Comparison of ENCODE assay signal across 8 cellular contexts in the genomic region with DNA sequence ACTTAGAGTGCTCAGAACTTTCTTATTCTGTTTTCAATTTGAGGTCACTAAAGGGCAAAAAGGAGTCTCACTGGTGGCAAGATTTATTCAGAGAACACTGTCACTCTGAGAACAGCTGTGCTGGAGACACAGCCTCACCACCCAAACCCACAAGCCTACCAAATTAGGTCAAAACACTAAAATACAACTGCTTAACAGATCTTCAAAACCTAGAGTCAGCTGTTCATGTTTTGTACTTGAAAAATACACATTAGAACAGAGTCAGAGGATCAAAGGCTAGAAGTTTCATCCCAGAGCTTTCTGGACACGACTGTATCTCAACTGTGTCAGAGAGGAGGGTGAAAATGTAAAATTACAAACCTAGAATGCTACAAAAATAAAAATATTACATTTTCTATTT.
DNase-seq lines count a peak whose midpoint lies in the region; ATAC-seq and TF ChIP-seq lines count a peak whose summit lies in the region.

No MANE protein-coding gene starts in this region.

- DNase-seq in activated CD4-positive, alpha-beta T cell treated with anti-CD3 and anti-CD28 coated beads, Interleukin-2, amount 10 ng/mL, durations not matched to agents 24 days and 14 days = peak; percentile 61
- DNase-seq in activated CD4-positive, alpha-beta T cell treated with anti-CD3 and anti-CD28 coated beads, Interleukin-2, amount 50 U/mL, for 1 hour = no peak
- no peak for DNase-seq in activated naive CD8-positive, alpha-beta T cell treated with anti-CD3 and anti-CD28 coated beads, Interleukin-2, amount 50 U/mL, for 24 hours
- no peak for DNase-seq in stimulated activated naive CD8-positive, alpha-beta T cell treated with anti-CD3 and anti-CD28 coated beads, Interleukin-15, Interleukin-2, amounts not matched to agents 100 U/mL and 50 U/mL, for 24 hours
- DNase-seq in upper lobe of left lung (no peak), UCSD-AML1 (lab: John Stamatoyannopoulos, UW; ENCODE audit: unreplicated experiment) (no peak), NCI-H446 treated with DMSO at 0.1 percent for 48 hours (lab: John Stamatoyannopoulos, UW) (no peak)

- TF ChIP-seq CTCF in upper lobe of left lung (IDR thresholded peaks at IDR 0.05) = no peak

- H3K27ac ChIP-seq in upper lobe of left lung = peak overlapping the region in 2 of 4 donors; percentile 23 to 25

- TF ChIP-seq POLR2A in upper lobe of left lung (IDR thresholded peaks at IDR 0.05) = no peak

- no peak overlapping the region for H3K4me3 ChIP-seq in upper lobe of left lung

- no peak overlapping the region for H3K27ac Mint-ChIP-seq in activated CD4-positive, alpha-beta T cell treated with anti-CD3 and anti-CD28 coated beads, Interleukin-2, amount 10 ng/mL, durations not matched to agents 24 days and 14 days
- no peak overlapping the region for H3K27ac Mint-ChIP-seq in activated naive CD8-positive, alpha-beta T cell treated with anti-CD3 and anti-CD28 coated beads, Interleukin-2, amount 50 U/mL, for 24 hours

- intact Hi-C loops in activated CD4-positive, alpha-beta T cell treated with anti-CD3 and anti-CD28 coated beads, Interleukin-2, amount 10 ng/mL, durations not matched to agents 24 days and 14 days (cut with micrococcal nuclease) = loop anchor here (10.0 kb wide), 1 partner anchor 85 kb away; a partner anchor contains a TSS

- no peak for TF ChIP-seq EP300 in upper lobe of left lung (IDR thresholded peaks at IDR 0.05)

- peaks cover 6% of the 10 kb centered on the region for H3K4me1 Mint-ChIP-seq in activated CD4-positive, alpha-beta T cell treated with anti-CD3 and anti-CD28 coated beads, Interleukin-2, amount 10 ng/mL, durations not matched to agents 24 days and 14 days
- peaks cover 13% of the 10 kb centered on the region for H3K4me1 Mint-ChIP-seq in activated naive CD8-positive, alpha-beta T cell treated with anti-CD3 and anti-CD28 coated beads, Interleukin-2, amount 50 U/mL, for 24 hours

- peaks cover 0 to 4% (median 1%) of the 10 kb centered on the region in 4 donors for H3K4me1 ChIP-seq in upper lobe of left lung

- no peak overlapping the region for H3K4me3 Mint-ChIP-seq in activated CD4-positive, alpha-beta T cell treated with anti-CD3 and anti-CD28 coated beads, Interleukin-2, amount 10 ng/mL, durations not matched to agents 24 days and 14 days
- H3K4me3 Mint-ChIP-seq in activated naive CD8-positive, alpha-beta T cell treated with anti-CD3 and anti-CD28 coated beads, Interleukin-2, amount 50 U/mL, for 24 hours = no peak overlapping the region

- peaks cover 0 to 6% (median 0%) of the 10 kb centered on the region in 4 donors for H3K36me3 ChIP-seq in upper lobe of left lung

- H3K9me3 ChIP-seq in upper lobe of left lung = no peaks in the 10 kb centered on the region

- no peaks in the 10 kb centered on the region for H3K27me3 Mint-ChIP-seq in activated CD4-positive, alpha-beta T cell treated with anti-CD3 and anti-CD28 coated beads, Interleukin-2, amount 10 ng/mL, durations not matched to agents 24 days and 14 days
- no peaks in the 10 kb centered on the region for H3K27me3 Mint-ChIP-seq in activated naive CD8-positive, alpha-beta T cell treated with anti-CD3 and anti-CD28 coated beads, Interleukin-2, amount 50 U/mL, for 24 hours

- WGBS in upper lobe of left lung, 2 donors = 69 to 83% methylated on average over 1 of the region's 1 CpG

- ATAC-seq in HG02852 (IDR thresholded peaks at IDR 0.05; ENCODE audit: unreplicated experiment) = peak; percentile 95
- peak; percentile 46 for ATAC-seq in activated naive CD8-positive, alpha-beta T cell treated with anti-CD3 and anti-CD28 coated beads, Interleukin-2, amount 50 U/mL, for 24 hours
- ATAC-seq in stimulated activated naive CD8-positive, alpha-beta T cell treated with anti-CD3 and anti-CD28 coated beads, Interleukin-15, Interleukin-2, amounts not matched to agents 100 U/mL and 50 U/mL, for 24 hours = peak; percentile 36
- ATAC-seq in upper lobe of left lung (ENCODE audit: low FRiP score in 2 of 2) = no peak

- no peaks in the 10 kb centered on the region for H3K27me3 ChIP-seq in upper lobe of left lung

- peaks cover 6% of the 10 kb centered on the region for H3K36me3 Mint-ChIP-seq in activated CD4-positive, alpha-beta T cell treated with anti-CD3 and anti-CD28 coated beads, Interleukin-2, amount 10 ng/mL, durations not matched to agents 24 days and 14 days (ENCODE audit: low read depth)
- peaks cover 43% of the 10 kb centered on the region for H3K36me3 Mint-ChIP-seq in activated naive CD8-positive, alpha-beta T cell treated with anti-CD3 and anti-CD28 coated beads, Interleukin-2, amount 50 U/mL, for 24 hours (ENCODE audit: low read depth)

- H3K9me3 Mint-ChIP-seq in activated CD4-positive, alpha-beta T cell treated with anti-CD3 and anti-CD28 coated beads, Interleukin-2, amount 10 ng/mL, durations not matched to agents 24 days and 14 days = no peaks in the 10 kb centered on the region
- H3K9me3 Mint-ChIP-seq in activated naive CD8-positive, alpha-beta T cell treated with anti-CD3 and anti-CD28 coated beads, Interleukin-2, amount 50 U/mL, for 24 hours = peaks cover 3% of the 10 kb centered on the region

Comparison
In these comparisons a context has a peak if more than half of its experiments do, and no peak if none do; other contexts are left out.
1. ATAC-seq: peak in HG02852 (single experiment), activated naive CD8-positive, alpha-beta T cell treated with anti-CD3 and anti-CD28 coated beads, Interleukin-2, amount 50 U/mL, for 24 hours (single experiment) and stimulated activated naive CD8-positive, alpha-beta T cell treated with anti-CD3 and anti-CD28 coated beads, Interleukin-15, Interleukin-2, amounts not matched to agents 100 U/mL and 50 U/mL, for 24 hours (single experiment); none in upper lobe of left lung (0 of 2).